ENCODE assay signal across 8 cellular contexts in the genomic region with DNA sequence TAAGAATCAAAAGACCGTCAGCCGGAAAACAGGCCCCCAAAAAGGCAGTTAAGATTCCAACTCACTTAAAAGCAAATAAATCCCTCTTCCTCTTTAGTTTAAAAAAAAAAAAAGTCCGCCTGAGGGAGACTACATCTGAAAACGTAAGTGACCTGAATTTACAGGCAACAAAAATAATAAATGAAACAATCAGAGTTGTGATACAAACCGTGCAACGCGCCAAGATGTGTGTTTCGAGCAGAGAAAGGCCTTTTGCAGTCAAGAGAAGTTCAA. TPM values are rescaled to one million over a fixed set of nuclear protein-coding genes. Genes with fewer than 3 reads are reported as not detected.
A peak's percentile ranks its signal among the peaks of the same experiment; 100 is the strongest.
DNase-seq lines count a peak whose midpoint lies in the region; ATAC-seq, FAIRE-seq and TF ChIP-seq lines count a peak whose summit lies in the region.

No MANE protein-coding gene starts in this region.

- H3K36me3 Mint-ChIP-seq in dendritic cell treated with granulocyte-macrophage colony-stimulating factor and Interleukin-4, amounts not matched to agents 40 ng/mL and 50 ng/mL, for 4 days (ENCODE audit: low read depth), result peaks cover 49% of the 10 kb centered on the region
- H3K36me3 Mint-ChIP-seq in natural killer cell treated with Interleukin-12 subunit alpha and Interleukin-12 subunit beta and Interleukin-15 and Interleukin-18, amount 100 ng/mL, for 72 hours, result peaks cover 20% of the 10 kb centered on the region

- ATAC-seq in natural killer cell treated with Interleukin-12 subunit alpha and Interleukin-12 subunit beta and Interleukin-15 and Interleukin-18, amount 100 ng/mL, for 72 hours, result no peak
- ATAC-seq in GM18867 (IDR thresholded peaks at IDR 0.05; ENCODE audit: unreplicated experiment) (no peak), HG03520 (IDR thresholded peaks at IDR 0.05; ENCODE audit: unreplicated experiment) (no peak)

- no peak for FAIRE-seq in HTR-8/SVneo (lab: Jason Lieb, UNC)

- no peaks in the 10 kb centered on the region for H3K27me3 Mint-ChIP-seq in dendritic cell treated with granulocyte-macrophage colony-stimulating factor and Interleukin-4, amounts not matched to agents 40 ng/mL and 50 ng/mL, for 4 days
- H3K27me3 Mint-ChIP-seq in natural killer cell treated with Interleukin-12 subunit alpha and Interleukin-12 subunit beta and Interleukin-15 and Interleukin-18, amount 100 ng/mL, for 72 hours, result no peaks in the 10 kb centered on the region

- peak overlapping the region; percentile 97 for H3K4me3 ChIP-seq in BE2C (ENCODE audit: low read depth, low read length)
- peak overlapping the region; percentile 70 for H3K4me3 ChIP-seq in LNCaP clone FGC (ENCODE audit: low read depth, low read length)

- H3K9me3 ChIP-seq in BE2C, result no peaks in the 10 kb centered on the region

- 0 out of 2 replicates have a peak, but pooled peaks cover 3% of the 10 kb centered on the region for H3K36me3 ChIP-seq in BE2C

- peak overlapping the region; percentile 97 for H3K27ac Mint-ChIP-seq in dendritic cell treated with granulocyte-macrophage colony-stimulating factor and Interleukin-4, amounts not matched to agents 40 ng/mL and 50 ng/mL, for 4 days
- peak overlapping the region; percentile 91 to 96 for H3K27ac Mint-ChIP-seq in natural killer cell treated with Interleukin-12 subunit alpha and Interleukin-12 subunit beta and Interleukin-15 and Interleukin-18, amount 100 ng/mL, for 72 hours

- TF ChIP-seq CTCF in BE2C (IDR thresholded peaks at IDR 0.05; ENCODE audit: low read depth, low read length) (no peak), LNCaP clone FGC (IDR thresholded peaks at IDR 0.05; ENCODE audit: control insufficient read depth, extremely low read depth, insufficient read depth) (no peak)

- H3K9me3 Mint-ChIP-seq in dendritic cell treated with granulocyte-macrophage colony-stimulating factor and Interleukin-4, amounts not matched to agents 40 ng/mL and 50 ng/mL, for 4 days, result no peaks in the 10 kb centered on the region
- no peaks in the 10 kb centered on the region for H3K9me3 Mint-ChIP-seq in natural killer cell treated with Interleukin-12 subunit alpha and Interleukin-12 subunit beta and Interleukin-15 and Interleukin-18, amount 100 ng/mL, for 72 hours

- H3K4me3 Mint-ChIP-seq in dendritic cell treated with granulocyte-macrophage colony-stimulating factor and Interleukin-4, amounts not matched to agents 40 ng/mL and 50 ng/mL, for 4 days, result peak overlapping the region; percentile 91
- H3K4me3 Mint-ChIP-seq in natural killer cell treated with Interleukin-12 subunit alpha and Interleukin-12 subunit beta and Interleukin-15 and Interleukin-18, amount 100 ng/mL, for 72 hours, result peak overlapping the region; percentile 99

- intact Hi-C loops in dendritic cell treated with granulocyte-macrophage colony-stimulating factor and Interleukin-4, amounts not matched to agents 40 ng/mL and 50 ng/mL, for 4 days (cut with micrococcal nuclease), result no loop called here

- H3K4me1 Mint-ChIP-seq in dendritic cell treated with granulocyte-macrophage colony-stimulating factor and Interleukin-4, amounts not matched to agents 40 ng/mL and 50 ng/mL, for 4 days (ENCODE audit: low read depth), result peaks cover 52% of the 10 kb centered on the region
- H3K4me1 Mint-ChIP-seq in natural killer cell treated with Interleukin-12 subunit alpha and Interleukin-12 subunit beta and Interleukin-15 and Interleukin-18, amount 100 ng/mL, for 72 hours (ENCODE audit: low read depth in 2 of 2), result peaks cover 44 to 58% of the 10 kb centered on the region in 2 donors

- DNase-seq in BE2C, result no peak
- no peak for DNase-seq in LNCaP clone FGC (ENCODE audit: low read depth)
- no peak for DNase-seq in natural killer cell treated with Interleukin-12 subunit alpha and Interleukin-12 subunit beta and Interleukin-15 and Interleukin-18, amount 100 ng/mL, for 72 hours (ENCODE audit: low spot score)
- no peak for DNase-seq in HTR-8/SVneo (ENCODE audit: insufficient read length, low spot score)
- DNase-seq in COLO668 (lab: John Stamatoyannopoulos, UW; ENCODE audit: unreplicated experiment), result no peak

- no peaks in the 10 kb centered on the region for H3K27me3 ChIP-seq in BE2C

- H3K4me1 ChIP-seq in BE2C, result peaks cover 9% of the 10 kb centered on the region

RNA-seq across cellular contexts. Expression of gene KANSL1, which starts 1.1 kb away (rescaled TPM):
- 72.2 TPM for polyA plus RNA-seq in BE2C (2012; ENCODE audit: insufficient read depth, insufficient read length, low read depth)
- 100 to 1,000 TPM; 127 to 161 TPM for total RNA-seq in natural killer cell treated with Interleukin-12 subunit alpha and Interleukin-12 subunit beta and Interleukin-15 and Interleukin-18, amount 100 ng/mL, for 72 hours
